1 cellular context compared by ENCODE assay signal in the genomic region with DNA sequence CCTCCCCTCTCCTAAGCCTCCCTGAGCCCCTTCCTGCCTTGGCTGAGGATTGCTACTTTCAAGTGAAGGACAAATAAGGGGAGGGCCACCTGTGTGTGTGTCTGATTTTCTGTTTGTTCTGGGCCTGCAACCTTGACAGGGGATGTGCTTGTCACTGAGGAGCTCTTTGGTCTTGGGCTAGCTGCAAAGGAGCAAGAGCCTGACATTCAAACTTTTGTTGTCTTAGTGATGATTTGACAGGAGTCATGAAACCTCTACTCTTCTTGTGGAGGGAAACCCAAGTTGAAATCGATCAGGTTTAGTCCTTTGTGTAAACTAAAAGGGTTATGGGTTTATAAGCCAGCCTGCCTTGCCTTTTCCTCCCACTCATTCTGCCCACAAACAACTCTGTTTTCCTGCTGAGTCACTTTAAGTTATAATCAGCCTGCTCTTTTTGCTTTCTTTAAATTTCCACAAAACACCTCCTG.
A peak's percentile ranks its signal among the peaks of the same experiment; 100 is the strongest.
TF ChIP-seq lines count a peak whose summit lies in the region.

No MANE protein-coding gene starts in this region.

TF ChIP-seq in HepG2, 621 proteins besides CTCF, POLR2A, EP300 and RAD21 (continues in another document):
- TF ChIP-seq ZFAT (CRISPR knock-in tag; conservative IDR thresholded peaks at IDR 0.05) (no peak), TFDP2 (CRISPR knock-in tag; IDR thresholded peaks at IDR 0.05) (0 out of 2 replicates have a peak, but pooled peaks have one; percentile 51), SP2 (CRISPR knock-in tag; IDR thresholded peaks at IDR 0.05) (no peak), ONECUT2 (CRISPR knock-in tag; IDR thresholded peaks at IDR 0.05) (peak; percentile 91), REPIN1 (CRISPR knock-in tag; IDR thresholded peaks at IDR 0.05; ENCODE audit: borderline replicate concordance, low read depth) (no peak), ZNF75D (CRISPR knock-in tag; IDR thresholded peaks at IDR 0.05; ENCODE audit: borderline replicate concordance) (no peak), ATF5 (CRISPR knock-in tag; IDR thresholded peaks at IDR 0.05; ENCODE audit: low read depth) (no peak), SMARCE1 (IDR thresholded peaks at IDR 0.05; ENCODE audit: borderline replicate concordance) (no peak), ZNF317 (CRISPR knock-in tag; IDR thresholded peaks at IDR 0.05) (no peak), IRX3 (CRISPR knock-in tag; IDR thresholded peaks at IDR 0.05; ENCODE audit: borderline replicate concordance, low read depth) (no peak), ZNF18 (CRISPR knock-in tag; IDR thresholded peaks at IDR 0.05; ENCODE audit: insufficient replicate concordance) (no peak), FOXP1 (IDR thresholded peaks at IDR 0.05) (no peak), FOXP1 (CRISPR knock-in tag; IDR thresholded peaks at IDR 0.05) (peak; percentile 58; the same call in 1 of the 2 replicates), PBX3 (CRISPR knock-in tag; IDR thresholded peaks at IDR 0.05; ENCODE audit: borderline replicate concordance) (no peak), NFKBIZ (CRISPR knock-in tag; IDR thresholded peaks at IDR 0.05) (peak; percentile 20; the same call in 1 of the 2 replicates), HNF1B (CRISPR knock-in tag; IDR thresholded peaks at IDR 0.05) (no peak), ZSCAN31 (CRISPR knock-in tag; IDR thresholded peaks at IDR 0.05; ENCODE audit: low read depth) (no peak), ZNF225 (CRISPR knock-in tag; IDR thresholded peaks at IDR 0.05) (no peak), ELF4 (CRISPR knock-in tag; IDR thresholded peaks at IDR 0.05; ENCODE audit: borderline replicate concordance) (no peak), ZNF343 (CRISPR knock-in tag; IDR thresholded peaks at IDR 0.05) (no peak), POGZ (CRISPR knock-in tag; IDR thresholded peaks at IDR 0.05) (0 out of 2 replicates have a peak, but pooled peaks have one; percentile 34), KMT2B (CRISPR knock-in tag; IDR thresholded peaks at IDR 0.05) (no peak), KAT7 (CRISPR knock-in tag; IDR thresholded peaks at IDR 0.05; ENCODE audit: borderline replicate concordance) (no peak), HNF4G (IDR thresholded peaks at IDR 0.05; ENCODE audit: borderline replicate concordance, low read depth, low read length) (no peak), HNF4G (CRISPR knock-in tag; IDR thresholded peaks at IDR 0.05; ENCODE audit: borderline replicate concordance, low read depth) (no peak), TOPORS (CRISPR knock-in tag; IDR thresholded peaks at IDR 0.05) (no peak), ZNF501 (CRISPR knock-in tag; IDR thresholded peaks at IDR 0.05) (no peak), RCOR2 (CRISPR knock-in tag; IDR thresholded peaks at IDR 0.05) (0 out of 2 replicates have a peak, but pooled peaks have one; percentile 26), FOXK1 (CRISPR knock-in tag; IDR thresholded peaks at IDR 0.05; ENCODE audit: borderline replicate concordance, low read depth) (no peak), PATZ1 (CRISPR knock-in tag; IDR thresholded peaks at IDR 0.05) (peak; percentile 58; the same call in 1 of the 2 replicates), ZNF792 (CRISPR knock-in tag; IDR thresholded peaks at IDR 0.05) (no peak), ZNF350 (CRISPR knock-in tag; IDR thresholded peaks at IDR 0.05; ENCODE audit: borderline replicate concordance, low read depth) (no peak), ZBTB8A (CRISPR knock-in tag; IDR thresholded peaks at IDR 0.05; ENCODE audit: borderline replicate concordance, low read depth) (no peak), HMG20A (CRISPR knock-in tag; IDR thresholded peaks at IDR 0.05; ENCODE audit: borderline replicate concordance) (no peak), FOXM1 (CRISPR knock-in tag; IDR thresholded peaks at IDR 0.05) (no peak), ATRX (CRISPR knock-in tag; IDR thresholded peaks at IDR 0.05; ENCODE audit: borderline replicate concordance) (no peak), ZBTB37 (CRISPR knock-in tag; IDR thresholded peaks at IDR 0.05) (no peak), ZNF253 (CRISPR knock-in tag; IDR thresholded peaks at IDR 0.05; ENCODE audit: borderline replicate concordance) (no peak), ZNF577 (CRISPR knock-in tag; IDR thresholded peaks at IDR 0.05; ENCODE audit: borderline replicate concordance, low read depth) (no peak)
- TF ChIP-seq, protein P1, sequence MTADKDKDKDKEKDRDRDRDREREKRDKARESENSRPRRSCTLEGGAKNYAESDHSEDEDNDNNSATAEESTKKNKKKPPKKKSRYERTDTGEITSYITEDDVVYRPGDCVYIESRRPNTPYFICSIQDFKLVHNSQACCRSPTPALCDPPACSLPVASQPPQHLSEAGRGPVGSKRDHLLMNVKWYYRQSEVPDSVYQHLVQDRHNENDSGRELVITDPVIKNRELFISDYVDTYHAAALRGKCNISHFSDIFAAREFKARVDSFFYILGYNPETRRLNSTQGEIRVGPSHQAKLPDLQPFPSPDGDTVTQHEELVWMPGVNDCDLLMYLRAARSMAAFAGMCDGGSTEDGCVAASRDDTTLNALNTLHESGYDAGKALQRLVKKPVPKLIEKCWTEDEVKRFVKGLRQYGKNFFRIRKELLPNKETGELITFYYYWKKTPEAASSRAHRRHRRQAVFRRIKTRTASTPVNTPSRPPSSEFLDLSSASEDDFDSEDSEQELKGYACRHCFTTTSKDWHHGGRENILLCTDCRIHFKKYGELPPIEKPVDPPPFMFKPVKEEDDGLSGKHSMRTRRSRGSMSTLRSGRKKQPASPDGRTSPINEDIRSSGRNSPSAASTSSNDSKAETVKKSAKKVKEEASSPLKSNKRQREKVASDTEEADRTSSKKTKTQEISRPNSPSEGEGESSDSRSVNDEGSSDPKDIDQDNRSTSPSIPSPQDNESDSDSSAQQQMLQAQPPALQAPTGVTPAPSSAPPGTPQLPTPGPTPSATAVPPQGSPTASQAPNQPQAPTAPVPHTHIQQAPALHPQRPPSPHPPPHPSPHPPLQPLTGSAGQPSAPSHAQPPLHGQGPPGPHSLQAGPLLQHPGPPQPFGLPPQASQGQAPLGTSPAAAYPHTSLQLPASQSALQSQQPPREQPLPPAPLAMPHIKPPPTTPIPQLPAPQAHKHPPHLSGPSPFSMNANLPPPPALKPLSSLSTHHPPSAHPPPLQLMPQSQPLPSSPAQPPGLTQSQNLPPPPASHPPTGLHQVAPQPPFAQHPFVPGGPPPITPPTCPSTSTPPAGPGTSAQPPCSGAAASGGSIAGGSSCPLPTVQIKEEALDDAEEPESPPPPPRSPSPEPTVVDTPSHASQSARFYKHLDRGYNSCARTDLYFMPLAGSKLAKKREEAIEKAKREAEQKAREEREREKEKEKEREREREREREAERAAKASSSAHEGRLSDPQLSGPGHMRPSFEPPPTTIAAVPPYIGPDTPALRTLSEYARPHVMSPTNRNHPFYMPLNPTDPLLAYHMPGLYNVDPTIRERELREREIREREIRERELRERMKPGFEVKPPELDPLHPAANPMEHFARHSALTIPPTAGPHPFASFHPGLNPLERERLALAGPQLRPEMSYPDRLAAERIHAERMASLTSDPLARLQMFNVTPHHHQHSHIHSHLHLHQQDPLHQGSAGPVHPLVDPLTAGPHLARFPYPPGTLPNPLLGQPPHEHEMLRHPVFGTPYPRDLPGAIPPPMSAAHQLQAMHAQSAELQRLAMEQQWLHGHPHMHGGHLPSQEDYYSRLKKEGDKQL (CRISPR knock-in tag; IDR thresholded peaks at IDR 0.05; ENCODE audit: low read depth) = no peak
- TF ChIP-seq, protein P2, sequence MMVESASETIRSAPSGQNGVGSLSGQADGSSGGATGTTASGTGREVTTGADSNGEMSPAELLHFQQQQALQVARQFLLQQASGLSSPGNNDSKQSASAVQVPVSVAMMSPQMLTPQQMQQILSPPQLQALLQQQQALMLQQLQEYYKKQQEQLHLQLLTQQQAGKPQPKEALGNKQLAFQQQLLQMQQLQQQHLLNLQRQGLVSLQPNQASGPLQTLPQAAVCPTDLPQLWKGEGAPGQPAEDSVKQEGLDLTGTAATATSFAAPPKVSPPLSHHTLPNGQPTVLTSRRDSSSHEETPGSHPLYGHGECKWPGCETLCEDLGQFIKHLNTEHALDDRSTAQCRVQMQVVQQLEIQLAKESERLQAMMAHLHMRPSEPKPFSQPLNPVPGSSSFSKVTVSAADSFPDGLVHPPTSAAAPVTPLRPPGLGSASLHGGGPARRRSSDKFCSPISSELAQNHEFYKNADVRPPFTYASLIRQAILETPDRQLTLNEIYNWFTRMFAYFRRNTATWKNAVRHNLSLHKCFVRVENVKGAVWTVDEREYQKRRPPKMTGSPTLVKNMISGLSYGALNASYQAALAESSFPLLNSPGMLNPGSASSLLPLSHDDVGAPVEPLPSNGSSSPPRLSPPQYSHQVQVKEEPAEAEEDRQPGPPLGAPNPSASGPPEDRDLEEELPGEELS (CRISPR knock-in tag; IDR thresholded peaks at IDR 0.05) = peak; percentile 65
- TF ChIP-seq, protein P3, sequence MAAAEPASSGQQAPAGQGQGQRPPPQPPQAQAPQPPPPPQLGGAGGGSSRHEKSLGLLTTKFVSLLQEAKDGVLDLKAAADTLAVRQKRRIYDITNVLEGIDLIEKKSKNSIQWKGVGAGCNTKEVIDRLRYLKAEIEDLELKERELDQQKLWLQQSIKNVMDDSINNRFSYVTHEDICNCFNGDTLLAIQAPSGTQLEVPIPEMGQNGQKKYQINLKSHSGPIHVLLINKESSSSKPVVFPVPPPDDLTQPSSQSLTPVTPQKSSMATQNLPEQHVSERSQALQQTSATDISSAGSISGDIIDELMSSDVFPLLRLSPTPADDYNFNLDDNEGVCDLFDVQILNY (CRISPR knock-in tag; conservative IDR thresholded peaks at IDR 0.05) = no peak
